In genomic region chr21:46295996-46296752, GRCh38 we compare ENCODE assay signal across 1 cellular context.
TF ChIP-seq lines count a peak whose summit lies in the region.

No MANE protein-coding gene starts in this region.

TF ChIP-seq in GM23338, 12 proteins besides CTCF, POLR2A, EP300 and RAD21 (continued from another document):
- no peak for TF ChIP-seq REST (IDR thresholded peaks at IDR 0.05; ENCODE audit: unreplicated experiment)
- no peak for TF ChIP-seq ZNF114 (CRISPR knock-in tag; IDR thresholded peaks at IDR 0.05)
- TF ChIP-seq ZNF462 (CRISPR knock-in tag; IDR thresholded peaks at IDR 0.05) = no peak
- TF ChIP-seq CREB1 (CRISPR knock-in tag; IDR thresholded peaks at IDR 0.05; ENCODE audit: low read depth) = no peak
- TF ChIP-seq EZH2phosphoT487 (IDR thresholded peaks at IDR 0.05; ENCODE audit: unreplicated experiment) = no peak
- TF ChIP-seq NANOG (IDR thresholded peaks at IDR 0.05; ENCODE audit: borderline replicate concordance) = no peak
- no peak for TF ChIP-seq EZH2 (IDR thresholded peaks at IDR 0.05; ENCODE audit: low read depth, unreplicated experiment)
